8 cellular contexts compared by ENCODE assay signal in the genomic region with DNA sequence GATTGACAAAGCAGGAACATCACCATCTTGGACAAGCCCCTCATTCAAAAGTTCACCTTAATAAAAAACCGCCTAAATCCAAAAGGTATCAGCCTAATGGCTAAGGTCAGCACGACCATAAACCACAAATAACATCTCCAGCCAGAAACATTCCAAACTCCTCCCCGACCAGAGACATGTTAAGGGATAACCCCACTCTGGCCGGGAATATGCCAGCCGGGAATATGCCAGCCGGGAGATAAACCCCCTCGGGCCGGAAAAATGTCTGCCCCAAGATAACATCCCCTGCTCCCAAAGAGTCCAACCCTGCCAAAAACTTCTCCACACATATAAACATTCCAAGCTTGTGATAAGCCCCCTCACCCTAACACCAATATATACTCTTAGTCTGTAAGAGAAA. TPM values are rescaled to one million over a fixed set of nuclear protein-coding genes. Genes with fewer than 3 reads are reported as not detected.
DNase-seq lines count a peak whose midpoint lies in the region; ATAC-seq and TF ChIP-seq lines count a peak whose summit lies in the region.

No MANE protein-coding gene starts in this region.

- peaks cover 46% of the 10 kb centered on the region for H3K36me3 Mint-ChIP-seq in stimulated activated naive CD8-positive, alpha-beta T cell treated with anti-CD3 and anti-CD28 coated beads, Interleukin-15, Interleukin-2, amounts not matched to agents 100 ng/mL and 50 ng/mL, for 24 hours (ENCODE audit: low read depth)

- TF ChIP-seq CTCF in ascending aorta (IDR thresholded peaks at IDR 0.05): no peak
- no peak for TF ChIP-seq CTCF in lower lobe of right lung (IDR thresholded peaks at IDR 0.05)
- TF ChIP-seq CTCF in vagina (IDR thresholded peaks at IDR 0.05): no peak

- intact Hi-C loops in ascending aorta (cut with DNase I): loop anchor here (5.0 kb wide), 1 partner anchor 45 kb away; a partner anchor contains a TSS
- intact Hi-C loops in lower lobe of right lung (cut with DNase I): no loop called here
- intact Hi-C loops in vagina (cut with DNase I): no loop called here

- no peak overlapping the region for H3K27ac ChIP-seq in ascending aorta
- no peak overlapping the region for H3K27ac ChIP-seq in lower lobe of right lung
- no peak overlapping the region for H3K27ac ChIP-seq in vagina

- no peak for DNase-seq in stimulated activated naive CD8-positive, alpha-beta T cell treated with anti-CD3 and anti-CD28 coated beads, Interleukin-15, Interleukin-2, amounts not matched to agents 100 U/mL and 50 U/mL, for 24 hours
- DNase-seq in ascending aorta (ENCODE audit: low spot score in 2 of 2): no peak
- DNase-seq in lower lobe of right lung: no peak
- DNase-seq in vagina (ENCODE audit: extremely low spot score in 2 of 2): no peak
- no peak for DNase-seq in NCI-H187 (lab: John Stamatoyannopoulos, UW)

- ATAC-seq in stimulated activated naive CD8-positive, alpha-beta T cell treated with anti-CD3 and anti-CD28 coated beads, Interleukin-15, Interleukin-2, amounts not matched to agents 100 U/mL and 50 U/mL, for 24 hours: no peak
- no peak for ATAC-seq in lower lobe of right lung
- no peak for ATAC-seq in HG02763 (IDR thresholded peaks at IDR 0.05; ENCODE audit: unreplicated experiment)
- ATAC-seq in GM18517 (IDR thresholded peaks at IDR 0.05; ENCODE audit: unreplicated experiment): no peak

- peak overlapping the region; percentile 95 for H3K4me3 Mint-ChIP-seq in stimulated activated naive CD8-positive, alpha-beta T cell treated with anti-CD3 and anti-CD28 coated beads, Interleukin-15, Interleukin-2, amounts not matched to agents 100 ng/mL and 50 ng/mL, for 24 hours

- no peaks in the 10 kb centered on the region for H3K27me3 Mint-ChIP-seq in stimulated activated naive CD8-positive, alpha-beta T cell treated with anti-CD3 and anti-CD28 coated beads, Interleukin-15, Interleukin-2, amounts not matched to agents 100 ng/mL and 50 ng/mL, for 24 hours

- peak overlapping the region; percentile 59 to 85 for H3K4me3 ChIP-seq in ascending aorta
- H3K4me3 ChIP-seq in lower lobe of right lung: peak overlapping the region; percentile 96
- H3K4me3 ChIP-seq in vagina: peak overlapping the region; percentile 64 to 74

- TF ChIP-seq POLR2A in vagina (IDR thresholded peaks at IDR 0.05): no peak

- peak overlapping the region; percentile 84 for H3K27ac Mint-ChIP-seq in stimulated activated naive CD8-positive, alpha-beta T cell treated with anti-CD3 and anti-CD28 coated beads, Interleukin-15, Interleukin-2, amounts not matched to agents 100 ng/mL and 50 ng/mL, for 24 hours

- H3K36me3 ChIP-seq in ascending aorta (peaks cover 3 to 11% of the 10 kb centered on the region in 2 donors), lower lobe of right lung (peaks cover 6% of the 10 kb centered on the region), vagina (peaks cover 0 to 5% of the 10 kb centered on the region in 2 donors)

- H3K9me3 ChIP-seq in ascending aorta (no peaks in the 10 kb centered on the region), lower lobe of right lung (no peaks in the 10 kb centered on the region), vagina (no peaks in the 10 kb centered on the region)

- H3K4me1 ChIP-seq in ascending aorta: peaks cover 2 to 9% of the 10 kb centered on the region in 2 donors
- H3K4me1 ChIP-seq in lower lobe of right lung: peaks cover 26% of the 10 kb centered on the region
- H3K4me1 ChIP-seq in vagina: peaks cover 27% of the 10 kb centered on the region

- H3K27me3 ChIP-seq in ascending aorta (no peaks in the 10 kb centered on the region), lower lobe of right lung (ENCODE audit: low read depth) (no peaks in the 10 kb centered on the region), vagina (no peaks in the 10 kb centered on the region)

- H3K9me3 Mint-ChIP-seq in stimulated activated naive CD8-positive, alpha-beta T cell treated with anti-CD3 and anti-CD28 coated beads, Interleukin-15, Interleukin-2, amounts not matched to agents 100 ng/mL and 50 ng/mL, for 24 hours: no peaks in the 10 kb centered on the region

- peaks cover 43% of the 10 kb centered on the region for H3K4me1 Mint-ChIP-seq in stimulated activated naive CD8-positive, alpha-beta T cell treated with anti-CD3 and anti-CD28 coated beads, Interleukin-15, Interleukin-2, amounts not matched to agents 100 ng/mL and 50 ng/mL, for 24 hours (ENCODE audit: low read depth)

RNA-seq across cellular contexts. Expression of a gene that starts 1.4 kb away (rescaled TPM):
- total RNA-seq in ascending aorta (9.0 TPM), lower lobe of right lung (10.2 TPM), vagina (14.0 TPM)

RNA-seq across cellular contexts. Expression of a gene that starts 18.6 kb away (rescaled TPM):
- total RNA-seq in ascending aorta: 7.5 TPM
- total RNA-seq in lower lobe of right lung: 59.3 TPM
- 23.1 TPM for total RNA-seq in vagina

RNA-seq across cellular contexts. Expression of a gene that starts 18.9 kb away (rescaled TPM):
- total RNA-seq in ascending aorta: 17.5 TPM
- 16.1 TPM for total RNA-seq in lower lobe of right lung
- 9.3 TPM for total RNA-seq in vagina

RNA-seq across cellular contexts. Expression of a gene that starts 28.5 kb away (rescaled TPM):
- total RNA-seq in ascending aorta (152 TPM), lower lobe of right lung (57.5 TPM), vagina (97.0 TPM)

RNA-seq across cellular contexts. Expression of a gene that starts 47.4 kb away (rescaled TPM):
- 6.4 TPM for total RNA-seq in ascending aorta
- 37.2 TPM for total RNA-seq in lower lobe of right lung
- 43.5 TPM for total RNA-seq in vagina
